Comparison of ENCODE assay signal across 11 cellular contexts in genomic region chr4:8319731-8320385, GRCh38. TPM values are rescaled to one million over a fixed set of nuclear protein-coding genes. Genes with fewer than 3 reads are reported as not detected.
DNase-seq lines count a peak whose midpoint lies in the region; ATAC-seq and TF ChIP-seq lines count a peak whose summit lies in the region.
"Had no signal": no experiment of that assay in that cellular context is flagged by ENCODE, and none has a peak within 500 bp of the region (broad histone marks: within the 10 kb centered on the region; RNA-seq: fewer than 3 reads in every experiment).

No MANE protein-coding gene starts in this region.

- H3K27ac ChIP-seq in RWPE2 (ENCODE audit: poor library complexity, severe bottlenecking) (no peak overlapping the region), cardiac muscle cell (peak overlapping the region; percentile 45), prostate gland (peak overlapping the region; percentile 63)

- WGBS in prostate gland, result 21% methylated on average over 13 of the region's 13 CpGs

- ATAC-seq in RWPE2 (ENCODE audit: low read depth), result no peak
- no peak for ATAC-seq in GM18511 (IDR thresholded peaks at IDR 0.05; ENCODE audit: unreplicated experiment)

- H3K4me1 ChIP-seq in RWPE2 (ENCODE audit: insufficient read depth, poor library complexity, severe bottlenecking), result peaks cover 17% of the 10 kb centered on the region
- peaks cover 25% of the 10 kb centered on the region for H3K4me1 ChIP-seq in cardiac muscle cell (ENCODE audit: low read depth)
- no peaks in the 10 kb centered on the region for H3K4me1 ChIP-seq in prostate gland (replicated peaks)

- intact Hi-C loops in prostate gland (cut with DNase I), result loop anchor here (5.0 kb wide), 2 partner anchors 43 to 72 kb away; no protein-coding TSS in a partner anchor

- no peaks in the 10 kb centered on the region for H3K9me3 ChIP-seq in RWPE2 (ENCODE audit: severe bottlenecking)
- H3K9me3 ChIP-seq in cardiac muscle cell (ENCODE audit: low read depth), result no peaks in the 10 kb centered on the region
- H3K9me3 ChIP-seq in prostate gland, result no peaks in the 10 kb centered on the region

- H3K4me3 ChIP-seq in RWPE2 (ENCODE audit: severe bottlenecking) (no peak overlapping the region), cardiac muscle cell (no peak overlapping the region), prostate gland (no peak overlapping the region)
- H3K4me3 ChIP-seq: GM12878 had no signal

- H3K36me3 ChIP-seq in RWPE2 (ENCODE audit: low read depth) (no peaks in the 10 kb centered on the region), cardiac muscle cell (no peaks in the 10 kb centered on the region), prostate gland (no peaks in the 10 kb centered on the region)

- DNase-seq in GM04503 (ENCODE audit: low read depth) (peak; percentile 49), RWPE2 (ENCODE audit: low spot score) (peak; percentile 29), cardiac muscle cell (ENCODE audit: low read depth in 1 of 2, low spot score in 1 of 2) (peak in 1 of 2 donors; percentile 35), prostate gland (ENCODE audit: low spot score) (peak; percentile 61), inferior parietal cortex (ENCODE audit: extremely low spot score) (no peak), GM03348 (ENCODE audit: low spot score) (no peak)
- no peak for DNase-seq in activated CD4-positive, CD25-positive, alpha-beta regulatory T cell treated with anti-CD3 and anti-CD28 coated beads, Interleukin-2, amount 50 U/mL, for 72 hours
- DNase-seq: activated T-cell treated with anti-CD3 and anti-CD28 coated beads for 4 hours, T-helper 9 cell had no signal

- no peak for TF ChIP-seq CTCF in RWPE2 (IDR thresholded peaks at IDR 0.05; ENCODE audit: poor library complexity, severe bottlenecking)
- TF ChIP-seq CTCF in cardiac muscle cell (IDR thresholded peaks at IDR 0.05; ENCODE audit: low read depth, low read length), result no peak
- no peak for TF ChIP-seq CTCF in prostate gland (IDR thresholded peaks at IDR 0.05)

- H3K27me3 ChIP-seq in RWPE2 (ENCODE audit: insufficient read depth, poor library complexity, severe bottlenecking) (no peaks in the 10 kb centered on the region), cardiac muscle cell (no peaks in the 10 kb centered on the region), prostate gland (replicated peaks; ENCODE audit: insufficient read depth) (no peaks in the 10 kb centered on the region)

- TF ChIP-seq POLR2A in prostate gland (IDR thresholded peaks at IDR 0.05), result no peak

RNA-seq across cellular contexts. Expression of gene HTRA3, which starts 50.3 kb away (rescaled TPM):
- total RNA-seq in cardiac muscle cell, result 8.9 and 15.7 TPM in 2 replicates
- polyA plus RNA-seq in cardiac muscle cell, result 6.9 and 17.4 TPM in 2 replicates
- 10 to 100 TPM in 1 of 2 donors, 1 to 10 TPM in 1; 6.0 to 18.9 TPM for total RNA-seq in prostate gland

Comparison
In these comparisons a context has a peak if more than half of its experiments do, and no peak if none do; other contexts are left out.
1. DNase-seq: peak in GM04503 (single experiment), RWPE2 (single experiment) and prostate gland (single experiment); none in activated CD4-positive, CD25-positive, alpha-beta regulatory T cell treated with anti-CD3 and anti-CD28 coated beads, Interleukin-2, amount 50 U/mL, for 72 hours (single experiment), inferior parietal cortex (single experiment) and GM03348 (single experiment).